20 cellular contexts compared by ENCODE assay signal in the genomic region with DNA sequence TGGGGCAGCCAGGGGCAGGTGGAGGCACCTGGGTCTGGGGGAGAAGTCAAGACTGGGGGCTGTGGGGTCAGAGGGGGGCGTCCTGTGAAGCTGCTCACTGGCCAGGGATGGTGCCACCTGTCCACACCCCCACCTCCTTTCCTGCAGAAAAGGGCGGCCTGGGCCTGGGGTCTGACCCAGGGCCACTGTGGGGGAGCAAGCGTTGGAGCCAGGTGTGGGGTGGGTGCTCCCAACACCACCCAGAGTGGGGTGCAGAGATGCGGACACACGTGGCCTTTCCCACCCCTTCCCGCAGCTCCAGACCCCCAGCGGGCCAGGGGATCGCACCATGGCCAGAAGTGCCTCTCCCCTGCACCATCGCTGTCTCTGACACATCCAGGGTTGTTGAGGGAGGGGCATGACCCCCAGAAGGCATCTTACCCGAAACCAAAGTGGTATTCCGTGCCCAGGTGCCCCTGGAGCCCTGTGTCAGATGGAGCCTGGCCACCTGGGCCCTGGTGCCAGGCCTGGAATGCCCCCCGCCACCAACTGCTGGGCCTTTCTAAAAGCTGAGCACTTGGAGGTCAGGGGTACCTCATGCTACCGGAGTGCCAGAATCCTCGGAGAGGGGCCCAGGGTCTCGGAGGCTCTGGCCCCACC.
"Had no signal": no experiment of that assay in that cellular context is flagged by ENCODE, and none has a peak within 500 bp of the region (broad histone marks: within the 10 kb centered on the region; RNA-seq: fewer than 3 reads in every experiment).

No MANE protein-coding gene starts in this region.

- H3K36me3 ChIP-seq: brain microvascular endothelial cell, prostate gland, thyroid gland had no signal

- ATAC-seq: activated CD8-positive, alpha-beta T cell treated with anti-CD3 and anti-CD28 coated beads for 36 hours; activated T-cell treated with anti-CD3 and anti-CD28 coated beads, Interleukin-2, amount 50 U/mL, for 4 hours; natural killer cell treated with Interleukin-12 subunit alpha and Interleukin-12 subunit beta and Interleukin-15 and Interleukin-18, amount 100 ng/mL, for 72 hours; stimulated activated effector memory CD8-positive, alpha-beta T cell treated with anti-CD3 and anti-CD28 coated beads, Interleukin-12 subunit alpha, Interleukin-12 subunit beta, amount 100 ng/mL, for 72 hours had no signal

- DNase-seq: activated B cell treated with CpG ODN at 0.5 μM for 24 hours; activated CD4-positive, alpha-beta T cell treated with anti-CD3 and anti-CD28 coated beads for 48 hours; activated CD8-positive, alpha-beta T cell treated with anti-CD3 and anti-CD28 coated beads for 36 hours; activated effector memory CD4-positive, alpha-beta T cell treated with anti-CD3 and anti-CD28 coated beads, Interleukin-2, amount 50 U/mL, for 16 hours; activated T-cell treated with anti-CD3 and anti-CD28 coated beads, Interleukin-2, amount 50 U/mL, for 4 hours; anterior cingulate cortex; brain microvascular endothelial cell; cerebellar nuclear complex; dermis blood vessel endothelial cell; mesendoderm; occipital lobe; SW 1271; thyroid gland had no signal

- H3K4me1 ChIP-seq: prostate gland had no signal

- H3K27me3 Mint-ChIP-seq: activated B cell treated with CpG ODN at 0.5 μM for 24 hours; activated CD8-positive, alpha-beta T cell treated with anti-CD3 and anti-CD28 coated beads for 36 hours; natural killer cell treated with Interleukin-12 subunit alpha and Interleukin-12 subunit beta and Interleukin-15 and Interleukin-18, amount 100 ng/mL, for 72 hours had no signal

- H3K9me3 ChIP-seq: prostate gland, thyroid gland had no signal

- H3K27ac Mint-ChIP-seq: activated B cell treated with CpG ODN at 0.5 μM for 24 hours had no signal

- H3K27ac ChIP-seq: brain microvascular endothelial cell, prostate gland, thyroid gland had no signal

- H3K27me3 ChIP-seq: brain microvascular endothelial cell, thyroid gland had no signal

- H3K4me3 ChIP-seq: prostate gland, thyroid gland had no signal

- H3K9me3 Mint-ChIP-seq: activated B cell treated with CpG ODN at 0.5 μM for 24 hours; activated CD8-positive, alpha-beta T cell treated with anti-CD3 and anti-CD28 coated beads for 36 hours; activated T-cell treated with anti-CD3 and anti-CD28 coated beads, Interleukin-2, amount 50 U/mL, for 4 hours; natural killer cell treated with Interleukin-12 subunit alpha and Interleukin-12 subunit beta and Interleukin-15 and Interleukin-18, amount 100 ng/mL, for 72 hours; stimulated activated effector memory CD8-positive, alpha-beta T cell treated with anti-CD3 and anti-CD28 coated beads, Interleukin-12 subunit alpha, Interleukin-12 subunit beta, amount 100 ng/mL, for 72 hours; T-helper 2 cell treated with Interferon-gamma antibody and Interleukin-4, amounts not matched to agents 5 μg/mL and 100 μg/mL, for 36 hours had no signal

- H3K36me3 Mint-ChIP-seq: natural killer cell treated with Interleukin-12 subunit alpha and Interleukin-12 subunit beta and Interleukin-15 and Interleukin-18, amount 100 ng/mL, for 72 hours had no signal

- FAIRE-seq: frontal cortex, keratinocyte, urothelium cell line had no signal
